1 cellular context compared by ENCODE assay signal in the genomic region with DNA sequence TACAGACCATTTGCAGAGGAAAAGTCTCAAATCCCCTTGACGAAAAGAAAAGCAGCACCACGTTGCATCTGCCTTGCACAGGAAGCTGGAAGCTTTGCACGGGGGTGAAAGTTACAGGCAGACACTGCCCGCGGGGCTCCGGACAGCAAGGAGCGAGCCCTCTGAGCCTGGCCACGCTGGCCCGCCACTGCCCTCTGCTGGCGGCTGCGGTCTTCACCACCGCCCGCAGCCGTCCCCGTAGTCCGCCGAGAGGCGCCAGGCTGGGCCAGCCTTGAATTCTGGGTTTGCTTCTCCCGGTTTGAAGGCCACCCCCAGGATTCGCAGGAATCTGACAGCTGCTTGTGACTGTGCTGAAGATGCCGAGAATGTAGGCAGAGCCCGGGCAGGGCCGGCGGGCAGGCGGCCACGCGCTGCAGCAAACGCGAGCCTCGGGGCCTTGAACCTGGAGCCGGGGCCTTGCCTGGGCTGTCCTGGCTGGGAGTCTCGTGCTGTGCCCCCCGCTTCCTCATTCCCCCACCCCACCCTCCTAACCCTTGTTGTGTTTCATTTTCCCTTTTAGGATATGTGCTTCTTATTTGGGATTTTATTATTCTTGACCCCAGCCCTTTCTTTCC.
TF ChIP-seq lines count a peak whose summit lies in the region.

No MANE protein-coding gene starts in this region.

TF ChIP-seq in K562, 482 proteins besides CTCF, POLR2A, EP300 and RAD21:
- TF ChIP-seq, protein P1, sequence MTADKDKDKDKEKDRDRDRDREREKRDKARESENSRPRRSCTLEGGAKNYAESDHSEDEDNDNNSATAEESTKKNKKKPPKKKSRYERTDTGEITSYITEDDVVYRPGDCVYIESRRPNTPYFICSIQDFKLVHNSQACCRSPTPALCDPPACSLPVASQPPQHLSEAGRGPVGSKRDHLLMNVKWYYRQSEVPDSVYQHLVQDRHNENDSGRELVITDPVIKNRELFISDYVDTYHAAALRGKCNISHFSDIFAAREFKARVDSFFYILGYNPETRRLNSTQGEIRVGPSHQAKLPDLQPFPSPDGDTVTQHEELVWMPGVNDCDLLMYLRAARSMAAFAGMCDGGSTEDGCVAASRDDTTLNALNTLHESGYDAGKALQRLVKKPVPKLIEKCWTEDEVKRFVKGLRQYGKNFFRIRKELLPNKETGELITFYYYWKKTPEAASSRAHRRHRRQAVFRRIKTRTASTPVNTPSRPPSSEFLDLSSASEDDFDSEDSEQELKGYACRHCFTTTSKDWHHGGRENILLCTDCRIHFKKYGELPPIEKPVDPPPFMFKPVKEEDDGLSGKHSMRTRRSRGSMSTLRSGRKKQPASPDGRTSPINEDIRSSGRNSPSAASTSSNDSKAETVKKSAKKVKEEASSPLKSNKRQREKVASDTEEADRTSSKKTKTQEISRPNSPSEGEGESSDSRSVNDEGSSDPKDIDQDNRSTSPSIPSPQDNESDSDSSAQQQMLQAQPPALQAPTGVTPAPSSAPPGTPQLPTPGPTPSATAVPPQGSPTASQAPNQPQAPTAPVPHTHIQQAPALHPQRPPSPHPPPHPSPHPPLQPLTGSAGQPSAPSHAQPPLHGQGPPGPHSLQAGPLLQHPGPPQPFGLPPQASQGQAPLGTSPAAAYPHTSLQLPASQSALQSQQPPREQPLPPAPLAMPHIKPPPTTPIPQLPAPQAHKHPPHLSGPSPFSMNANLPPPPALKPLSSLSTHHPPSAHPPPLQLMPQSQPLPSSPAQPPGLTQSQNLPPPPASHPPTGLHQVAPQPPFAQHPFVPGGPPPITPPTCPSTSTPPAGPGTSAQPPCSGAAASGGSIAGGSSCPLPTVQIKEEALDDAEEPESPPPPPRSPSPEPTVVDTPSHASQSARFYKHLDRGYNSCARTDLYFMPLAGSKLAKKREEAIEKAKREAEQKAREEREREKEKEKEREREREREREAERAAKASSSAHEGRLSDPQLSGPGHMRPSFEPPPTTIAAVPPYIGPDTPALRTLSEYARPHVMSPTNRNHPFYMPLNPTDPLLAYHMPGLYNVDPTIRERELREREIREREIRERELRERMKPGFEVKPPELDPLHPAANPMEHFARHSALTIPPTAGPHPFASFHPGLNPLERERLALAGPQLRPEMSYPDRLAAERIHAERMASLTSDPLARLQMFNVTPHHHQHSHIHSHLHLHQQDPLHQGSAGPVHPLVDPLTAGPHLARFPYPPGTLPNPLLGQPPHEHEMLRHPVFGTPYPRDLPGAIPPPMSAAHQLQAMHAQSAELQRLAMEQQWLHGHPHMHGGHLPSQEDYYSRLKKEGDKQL (CRISPR knock-in tag; IDR thresholded peaks at IDR 0.05; ENCODE audit: borderline replicate concordance) = no peak
- TF ChIP-seq PCBP1 (IDR thresholded peaks at IDR 0.05; ENCODE audit: low read depth, low read length, poor library complexity, severe bottlenecking) = peak; percentile 68
- TF ChIP-seq, protein P2, sequence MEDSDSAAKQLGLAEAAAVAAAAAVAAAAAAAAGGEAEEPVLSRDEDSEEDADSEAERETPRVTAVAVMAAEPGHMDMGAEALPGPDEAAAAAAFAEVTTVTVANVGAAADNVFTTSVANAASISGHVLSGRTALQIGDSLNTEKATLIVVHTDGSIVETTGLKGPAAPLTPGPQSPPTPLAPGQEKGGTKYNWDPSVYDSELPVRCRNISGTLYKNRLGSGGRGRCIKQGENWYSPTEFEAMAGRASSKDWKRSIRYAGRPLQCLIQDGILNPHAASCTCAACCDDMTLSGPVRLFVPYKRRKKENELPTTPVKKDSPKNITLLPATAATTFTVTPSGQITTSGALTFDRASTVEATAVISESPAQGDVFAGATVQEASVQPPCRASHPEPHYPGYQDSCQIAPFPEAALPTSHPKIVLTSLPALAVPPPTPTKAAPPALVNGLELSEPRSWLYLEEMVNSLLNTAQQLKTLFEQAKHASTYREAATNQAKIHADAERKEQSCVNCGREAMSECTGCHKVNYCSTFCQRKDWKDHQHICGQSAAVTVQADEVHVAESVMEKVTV (CRISPR knock-in tag; IDR thresholded peaks at IDR 0.05) = peak; percentile 54
- no peak for TF ChIP-seq ZNF174 (CRISPR knock-in tag; IDR thresholded peaks at IDR 0.05)
- peak; percentile 18; the same call in 1 of the 2 replicates for TF ChIP-seq CREM (IDR thresholded peaks at IDR 0.05; ENCODE audit: low read depth)
- TF ChIP-seq HMG20B (CRISPR knock-in tag; IDR thresholded peaks at IDR 0.05) = no peak
- no peak for TF ChIP-seq XRCC4 (IDR thresholded peaks at IDR 0.05; ENCODE audit: extremely low read depth, insufficient read depth, insufficient read length)
- TF ChIP-seq GABPB1 (CRISPR knock-in tag; IDR thresholded peaks at IDR 0.05) = peak; percentile 21; the same call in 1 of the 2 replicates
- TF ChIP-seq PHTF2 (CRISPR knock-in tag; IDR thresholded peaks at IDR 0.05) = no peak
- peak; percentile 85 for TF ChIP-seq SMC3 (conservative IDR thresholded peaks at IDR 0.05; ENCODE audit: insufficient read depth, low read depth, low read length)
- TF ChIP-seq, protein P3, sequence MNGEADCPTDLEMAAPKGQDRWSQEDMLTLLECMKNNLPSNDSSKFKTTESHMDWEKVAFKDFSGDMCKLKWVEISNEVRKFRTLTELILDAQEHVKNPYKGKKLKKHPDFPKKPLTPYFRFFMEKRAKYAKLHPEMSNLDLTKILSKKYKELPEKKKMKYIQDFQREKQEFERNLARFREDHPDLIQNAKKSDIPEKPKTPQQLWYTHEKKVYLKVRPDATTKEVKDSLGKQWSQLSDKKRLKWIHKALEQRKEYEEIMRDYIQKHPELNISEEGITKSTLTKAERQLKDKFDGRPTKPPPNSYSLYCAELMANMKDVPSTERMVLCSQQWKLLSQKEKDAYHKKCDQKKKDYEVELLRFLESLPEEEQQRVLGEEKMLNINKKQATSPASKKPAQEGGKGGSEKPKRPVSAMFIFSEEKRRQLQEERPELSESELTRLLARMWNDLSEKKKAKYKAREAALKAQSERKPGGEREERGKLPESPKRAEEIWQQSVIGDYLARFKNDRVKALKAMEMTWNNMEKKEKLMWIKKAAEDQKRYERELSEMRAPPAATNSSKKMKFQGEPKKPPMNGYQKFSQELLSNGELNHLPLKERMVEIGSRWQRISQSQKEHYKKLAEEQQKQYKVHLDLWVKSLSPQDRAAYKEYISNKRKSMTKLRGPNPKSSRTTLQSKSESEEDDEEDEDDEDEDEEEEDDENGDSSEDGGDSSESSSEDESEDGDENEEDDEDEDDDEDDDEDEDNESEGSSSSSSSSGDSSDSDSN (IDR thresholded peaks at IDR 0.05; ENCODE audit: borderline replicate concordance in 1 of 2, low read depth in 2 of 2, low read length in 2 of 2) = 0 out of 4 replicates have a peak, but pooled peaks of 1 of the 2 experiments have one; percentile 56
- TF ChIP-seq, protein P4, sequence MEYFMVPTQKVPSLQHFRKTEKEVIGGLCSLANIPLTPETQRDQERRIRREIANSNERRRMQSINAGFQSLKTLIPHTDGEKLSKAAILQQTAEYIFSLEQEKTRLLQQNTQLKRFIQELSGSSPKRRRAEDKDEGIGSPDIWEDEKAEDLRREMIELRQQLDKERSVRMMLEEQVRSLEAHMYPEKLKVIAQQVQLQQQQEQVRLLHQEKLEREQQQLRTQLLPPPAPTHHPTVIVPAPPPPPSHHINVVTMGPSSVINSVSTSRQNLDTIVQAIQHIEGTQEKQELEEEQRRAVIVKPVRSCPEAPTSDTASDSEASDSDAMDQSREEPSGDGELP (CRISPR knock-in tag; IDR thresholded peaks at IDR 0.05; ENCODE audit: borderline replicate concordance) = peak; percentile 28; the same call in 1 of the 2 replicates
- no peak for TF ChIP-seq SIN3A (IDR thresholded peaks at IDR 0.05; ENCODE audit: borderline replicate concordance in 2 of 2, control insufficient read depth in 1 of 2, low read depth in 2 of 2, low read length in 2 of 2)
- 0 out of 2 replicates have a peak, but pooled peaks have one; percentile 40 for TF ChIP-seq NR1H2 (CRISPR knock-in tag; IDR thresholded peaks at IDR 0.05)
- TF ChIP-seq ETV5 (CRISPR knock-in tag; IDR thresholded peaks at IDR 0.05; ENCODE audit: low read depth) = 0 out of 2 replicates have a peak, but pooled peaks have one; percentile 46
- no peak for TF ChIP-seq PHB2 (IDR thresholded peaks at IDR 0.05; ENCODE audit: low read depth)
- peak; percentile 11; the same call in 1 of the 2 replicates for TF ChIP-seq ESRRA (IDR thresholded peaks at IDR 0.05; ENCODE audit: borderline replicate concordance, low read depth)
- 0 out of 2 replicates have a peak, but pooled peaks have one; percentile 63 for TF ChIP-seq CBFB (CRISPR knock-in tag; IDR thresholded peaks at IDR 0.05)
- TF ChIP-seq CBX1 (IDR thresholded peaks at IDR 0.05; ENCODE audit: low read depth) = 0 out of 2 replicates have a peak, but pooled peaks have one; percentile 50
- 0 out of 2 replicates have a peak, but pooled peaks have one; percentile 50 for TF ChIP-seq XRCC5 (IDR thresholded peaks at IDR 0.05; ENCODE audit: low read depth, low read length)
- TF ChIP-seq STAG1 (CRISPR knock-in tag; IDR thresholded peaks at IDR 0.05; ENCODE audit: borderline replicate concordance) = peak; percentile 63; the same call in 1 of the 2 replicates
- TF ChIP-seq, protein P5, sequence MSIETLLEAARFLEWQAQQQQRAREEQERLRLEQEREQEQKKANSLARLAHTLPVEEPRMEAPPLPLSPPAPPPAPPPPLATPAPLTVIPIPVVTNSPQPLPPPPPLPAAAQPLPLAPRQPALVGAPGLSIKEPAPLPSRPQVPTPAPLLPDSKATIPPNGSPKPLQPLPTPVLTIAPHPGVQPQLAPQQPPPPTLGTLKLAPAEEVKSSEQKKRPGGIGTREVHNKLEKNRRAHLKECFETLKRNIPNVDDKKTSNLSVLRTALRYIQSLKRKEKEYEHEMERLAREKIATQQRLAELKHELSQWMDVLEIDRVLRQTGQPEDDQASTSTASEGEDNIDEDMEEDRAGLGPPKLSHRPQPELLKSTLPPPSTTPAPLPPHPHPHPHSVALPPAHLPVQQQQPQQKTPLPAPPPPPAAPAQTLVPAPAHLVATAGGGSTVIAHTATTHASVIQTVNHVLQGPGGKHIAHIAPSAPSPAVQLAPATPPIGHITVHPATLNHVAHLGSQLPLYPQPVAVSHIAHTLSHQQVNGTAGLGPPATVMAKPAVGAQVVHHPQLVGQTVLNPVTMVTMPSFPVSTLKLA (conservative IDR thresholded peaks at IDR 0.05) = no peak
- TF ChIP-seq STAT5B (CRISPR knock-in tag; IDR thresholded peaks at IDR 0.05) = no peak
- peak; percentile 65; the same call in 1 of the 2 replicates for TF ChIP-seq RB1 (IDR thresholded peaks at IDR 0.05; ENCODE audit: low read depth)
- TF ChIP-seq PHF21A (IDR thresholded peaks at IDR 0.05; ENCODE audit: borderline replicate concordance, low read depth) = no peak
- TF ChIP-seq MAZ (CRISPR knock-in tag; conservative IDR thresholded peaks at IDR 0.05 in 1 of 2, IDR thresholded peaks at IDR 0.05 in 1 of 2) = 0 out of 4 replicates have a peak, but pooled peaks of 1 of the 2 experiments have one; percentile 28
